Comparison of ENCODE assay signal across 23 cellular contexts in genomic region chr21:41827951-41828883, GRCh38. TPM values are rescaled to one million over a fixed set of nuclear protein-coding genes. Genes with fewer than 3 reads are reported as not detected.
DNase-seq lines count a peak whose midpoint lies in the region; TF ChIP-seq lines count a peak whose summit lies in the region.
"Had no signal": no experiment of that assay in that cellular context is flagged by ENCODE, and none has a peak within 500 bp of the region (broad histone marks: within the 10 kb centered on the region; RNA-seq: fewer than 3 reads in every experiment).

No MANE protein-coding gene starts in this region.

- H3K9me3 ChIP-seq in OCI-LY7 (ENCODE audit: low read length) = no peaks in the 10 kb centered on the region
- H3K9me3 ChIP-seq: BE2C, HAP-1, mucosa of descending colon, neutrophil had no signal

- BruUV-seq in OCI-LY7 (replicated peaks; lab: Mats Ljungman, UMichigan) = no TSS peak

- H4K20me1 ChIP-seq in OCI-LY7 (ENCODE audit: insufficient read depth, low read length) = no peaks in the 10 kb centered on the region

- intact Hi-C loops in OCI-LY7 (cut with micrococcal nuclease; ENCODE audit: unreplicated experiment) = no loop called here

- H3K4me3 ChIP-seq in OCI-LY7 (ENCODE audit: low read depth, low read length, poor library complexity, severe bottlenecking) = no peak overlapping the region
- H3K4me3 ChIP-seq: HAP-1, mucosa of descending colon had no signal

- no peak for TF ChIP-seq CTCF in OCI-LY7 (conservative IDR thresholded peaks at IDR 0.05; ENCODE audit: low read length)

- POLR2A ChIA-PET in OCI-LY7 (lab: Charles Lee) = interaction anchor here (0.6 kb wide), 1 partner anchor 41 kb away, joined by 6 read pairs; no protein-coding TSS in a partner anchor

- peak overlapping the region; percentile 20 for H3K27ac ChIP-seq in OCI-LY7 (ENCODE audit: low read depth, low read length, poor library complexity, severe bottlenecking)
- H3K27ac ChIP-seq: 22Rv1, neutrophil had no signal

- no peaks in the 10 kb centered on the region for H3K79me2 ChIP-seq in OCI-LY7 (ENCODE audit: insufficient read depth, low read depth, low read length)

- no peaks in the 10 kb centered on the region for H3K9me2 ChIP-seq in OCI-LY7 (ENCODE audit: insufficient read depth, low read length)

- DNase-seq in DMS53 (lab: John Stamatoyannopoulos, UW) = peak; percentile 35
- no peak for DNase-seq in DMS53 treated with DMSO at 0.1 percent for 48 hours (lab: John Stamatoyannopoulos, UW; ENCODE audit: unreplicated experiment)
- peak; percentile 6 for DNase-seq in HPDE6-E6E7 (ENCODE audit: extremely low spot score)
- peak; percentile 47 for DNase-seq in OCI-LY7 (ENCODE audit: low spot score)
- DNase-seq in left kidney (ENCODE audit: low read depth, low spot score) = peak; percentile 24
- no peak for DNase-seq in NOMO-1 treated with dmso at 0.1 percent for 144 hours (lab: John Stamatoyannopoulos, UW; ENCODE audit: unreplicated experiment)
- DNase-seq in mucosa of gallbladder (ENCODE audit: low spot score) = no peak
- no peak for DNase-seq in SIG-M5 (lab: John Stamatoyannopoulos, UW)
- DNase-seq: activated CD4-positive, alpha-beta T cell treated with anti-CD3 and anti-CD28 coated beads, Interleukin-2, amount 50 U/mL, for 4 hours; activated naive CD4-positive, alpha-beta T cell treated with Interleukin-2 at 50 U/mL for 16 hours; activated T-cell treated with anti-CD3 and anti-CD28 coated beads for 4 hours; BE2C; effector memory CD8-positive, alpha-beta T cell; KBM-7; NCI-H1105 treated with DMSO at 0.1 percent for 48 hours; NCI-H345; retina; stimulated activated CD4-positive, alpha-beta T cell treated with anti-CD3 and anti-CD28 coated beads, Interleukin-12 subunit alpha, Interleukin-12 subunit beta, amount 100 ng/mL, for 4 hours; stimulated activated CD8-positive, alpha-beta memory T cell treated with anti-CD3 and anti-CD28 coated beads, Interleukin-4, amount 100 ng/mL, for 48 hours had no signal

- peaks cover 25% of the 10 kb centered on the region for H3K4me1 ChIP-seq in OCI-LY7 (ENCODE audit: insufficient read depth, low read length, poor library complexity, severe bottlenecking)
- H3K4me1 ChIP-seq: BE2C, HAP-1 had no signal

- H2AFZ ChIP-seq in OCI-LY7 (ENCODE audit: low read length) = no peak overlapping the region

- CTCF ChIA-PET in OCI-LY7 (lab: Charles Lee; ENCODE audit: unreplicated experiment) = no interaction called here

- H3K4me2 ChIP-seq in OCI-LY7 (ENCODE audit: low read length) = no peak overlapping the region

- peaks cover 52% of the 10 kb centered on the region for H3K36me3 ChIP-seq in OCI-LY7 (ENCODE audit: insufficient read depth, low read length)
- H3K36me3 ChIP-seq: BE2C, HAP-1 had no signal

RNA-seq across cellular contexts. Expression of gene PRDM15, which starts 50.9 kb away (rescaled TPM):
- total RNA-seq in OCI-LY7 (2014; rRNA removed; shearing (Covaris generic)) = 19.7 and 30.5 TPM in 2 replicates
- total RNA-seq in OCI-LY7 (2022) = 30.2 and 31.7 TPM in 2 replicates
- total RNA-seq in mucosa of gallbladder = 6.4 TPM

Comparison
In these comparisons a context has a peak if more than half of its experiments do, and no peak if none do; other contexts are left out.
1. DNase-seq: peak in DMS53 (single experiment), HPDE6-E6E7 (single experiment), OCI-LY7 (single experiment) and left kidney (single experiment); none in DMS53 treated with DMSO at 0.1 percent for 48 hours (single experiment), NOMO-1 treated with dmso at 0.1 percent for 144 hours (single experiment), mucosa of gallbladder (single experiment) and SIG-M5 (single experiment).